Comparison of ENCODE assay signal across 19 cellular contexts in genomic region chr22:19803736-19804267, GRCh38. TPM values are rescaled to one million over a fixed set of nuclear protein-coding genes. Genes with fewer than 3 reads are reported as not detected.
"Had no signal": no experiment of that assay in that cellular context is flagged by ENCODE, and none has a peak within 500 bp of the region (broad histone marks: within the 10 kb centered on the region; RNA-seq: fewer than 3 reads in every experiment).

No MANE protein-coding gene starts in this region.

- ATAC-seq: activated CD8-positive, alpha-beta T cell treated with anti-CD3 and anti-CD28 coated beads, Interleukin-2, amount 10 ng/mL, durations not matched to agents 7 days and 5 days; activated naive CD4-positive, alpha-beta T cell treated with anti-CD3 and anti-CD28 coated beads, Interleukin-2, amount 50 U/mL, for 72 hours; stimulated activated effector memory CD8-positive, alpha-beta T cell treated with anti-CD3 and anti-CD28 coated beads, Interleukin-12 subunit alpha, Interleukin-12 subunit beta, amount 100 ng/mL, for 72 hours had no signal

- FAIRE-seq: islet of Langerhans had no signal

- H3K79me2 ChIP-seq: hepatocyte had no signal

- H3K4me1 Mint-ChIP-seq: stimulated activated effector memory CD8-positive, alpha-beta T cell treated with anti-CD3 and anti-CD28 coated beads, Interleukin-12 subunit alpha, Interleukin-12 subunit beta, amount 100 ng/mL, for 72 hours had no signal

- H3K27me3 Mint-ChIP-seq: activated T-cell treated with anti-CD3 and anti-CD28 coated beads, Interleukin-2, amount 50 U/mL, for 24 hours; progenitor cell of endocrine pancreas; type B pancreatic cell had no signal

- H3K27me3 ChIP-seq: cardiac muscle cell, hepatocyte, stomach, testis had no signal

- H3K27ac Mint-ChIP-seq: activated CD8-positive, alpha-beta T cell treated with anti-CD3 and anti-CD28 coated beads, Interleukin-2, amount 10 ng/mL, durations not matched to agents 7 days and 5 days; activated naive CD4-positive, alpha-beta T cell treated with anti-CD3 and anti-CD28 coated beads, Interleukin-2, amount 50 U/mL, for 72 hours; activated T-cell treated with anti-CD3 and anti-CD28 coated beads, Interleukin-2, amount 50 U/mL, for 24 hours; nephron progenitor cell; progenitor cell of endocrine pancreas; stimulated activated effector memory CD8-positive, alpha-beta T cell treated with anti-CD3 and anti-CD28 coated beads, Interleukin-12 subunit alpha, Interleukin-12 subunit beta, amount 100 ng/mL, for 72 hours; T-helper 2 cell treated with Interferon-gamma antibody and Interleukin-4, amounts not matched to agents 5 μg/mL and 100 μg/mL, for 36 hours; type B pancreatic cell had no signal

- DNase-seq: activated CD4-positive, alpha-beta T cell treated with anti-CD3 and anti-CD28 coated beads for 48 hours; activated CD4-positive, CD25-positive, alpha-beta regulatory T cell; activated CD8-positive, alpha-beta T cell treated with anti-CD3 and anti-CD28 coated beads, Interleukin-2, amount 10 ng/mL, durations not matched to agents 7 days and 5 days; activated T-cell treated with anti-CD3 and anti-CD28 coated beads, Interleukin-2, amount 50 U/mL, for 24 hours; amniotic stem cell; nephron progenitor cell; occipital lobe; stimulated activated CD4-positive, alpha-beta T cell treated with anti-CD3 and anti-CD28 coated beads, Interleukin-4, amount 100 ng/mL, for 1 hour; stomach; testis had no signal

- H3K4me3 ChIP-seq: cardiac muscle cell, hepatocyte, skin epidermis, stomach, testis had no signal

- H3K36me3 ChIP-seq: cardiac muscle cell had no signal

- H2AFZ ChIP-seq: hepatocyte had no signal

- H3K4me1 ChIP-seq: testis had no signal

- H3K27ac ChIP-seq: cardiac muscle cell, hepatocyte, skin epidermis, stomach, testis had no signal

- H3K36me3 Mint-ChIP-seq: activated naive CD4-positive, alpha-beta T cell treated with anti-CD3 and anti-CD28 coated beads, Interleukin-2, amount 50 U/mL, for 72 hours; type B pancreatic cell had no signal

- H3K9me3 ChIP-seq: stomach, testis had no signal

- H3K4me2 ChIP-seq: hepatocyte had no signal

- H3K9me3 Mint-ChIP-seq: activated naive CD4-positive, alpha-beta T cell treated with anti-CD3 and anti-CD28 coated beads, Interleukin-2, amount 50 U/mL, for 72 hours; activated T-cell treated with anti-CD3 and anti-CD28 coated beads, Interleukin-2, amount 50 U/mL, for 24 hours; nephron progenitor cell; stimulated activated effector memory CD8-positive, alpha-beta T cell treated with anti-CD3 and anti-CD28 coated beads, Interleukin-12 subunit alpha, Interleukin-12 subunit beta, amount 100 ng/mL, for 72 hours; T-helper 2 cell treated with Interferon-gamma antibody and Interleukin-4, amounts not matched to agents 5 μg/mL and 100 μg/mL, for 36 hours; type B pancreatic cell had no signal

- H3K4me3 Mint-ChIP-seq: activated CD8-positive, alpha-beta T cell treated with anti-CD3 and anti-CD28 coated beads, Interleukin-2, amount 10 ng/mL, durations not matched to agents 7 days and 5 days; activated T-cell treated with anti-CD3 and anti-CD28 coated beads, Interleukin-2, amount 50 U/mL, for 24 hours; nephron progenitor cell; stimulated activated effector memory CD8-positive, alpha-beta T cell treated with anti-CD3 and anti-CD28 coated beads, Interleukin-12 subunit alpha, Interleukin-12 subunit beta, amount 100 ng/mL, for 72 hours; T-helper 2 cell treated with Interferon-gamma antibody and Interleukin-4, amounts not matched to agents 5 μg/mL and 100 μg/mL, for 36 hours; type B pancreatic cell had no signal

RNA-seq across cellular contexts. Expression of gene TBX1, which starts 43.2 kb away (rescaled TPM):
- total RNA-seq: activated naive CD4-positive, alpha-beta T cell treated with anti-CD3 and anti-CD28 coated beads, Interleukin-2, amount 50 U/mL, for 72 hours; hepatocyte had no signal
